1 cellular context compared by ENCODE assay signal in the genomic region with DNA sequence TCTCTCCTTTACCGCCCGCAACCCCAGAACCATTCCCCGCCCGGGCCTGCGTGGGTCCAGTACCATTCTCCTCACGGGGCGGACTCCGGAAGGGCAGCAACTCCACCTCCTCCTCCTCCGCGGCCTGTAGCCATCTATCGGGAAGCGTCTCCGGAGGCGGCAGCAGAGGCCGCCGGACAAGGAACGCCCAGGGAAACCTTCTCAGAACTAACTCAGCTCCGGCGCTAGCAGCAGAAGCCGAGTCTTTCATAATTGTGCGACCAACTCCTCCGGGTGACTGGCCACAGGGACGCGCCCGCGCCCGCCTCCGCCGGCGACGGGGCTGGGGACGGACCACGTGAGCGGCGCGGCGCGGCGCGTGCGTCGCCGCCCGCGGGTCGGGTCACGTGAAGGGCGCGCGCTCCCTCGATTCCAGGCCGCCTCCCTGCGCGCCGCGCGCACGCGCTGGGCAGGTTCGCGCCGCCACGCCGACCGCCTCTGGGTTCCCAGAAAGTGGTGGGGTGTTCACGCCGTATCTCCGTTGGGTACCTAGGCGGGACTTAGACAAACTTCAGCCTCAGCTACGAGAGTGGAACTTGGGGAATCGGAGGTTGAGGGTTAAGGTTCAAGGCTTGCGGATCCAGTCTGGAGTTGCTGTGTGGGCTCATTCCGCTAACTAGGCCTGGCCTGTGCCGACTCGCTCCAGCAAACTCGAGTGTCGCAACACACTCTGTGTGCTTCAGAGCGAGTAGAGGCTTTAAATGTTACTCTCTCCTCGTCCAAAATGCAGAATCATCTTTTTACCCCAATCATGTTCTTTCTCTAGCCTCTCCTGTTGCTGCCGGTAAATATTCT.
TF ChIP-seq lines count a peak whose summit lies in the region.

A gene with protein sequence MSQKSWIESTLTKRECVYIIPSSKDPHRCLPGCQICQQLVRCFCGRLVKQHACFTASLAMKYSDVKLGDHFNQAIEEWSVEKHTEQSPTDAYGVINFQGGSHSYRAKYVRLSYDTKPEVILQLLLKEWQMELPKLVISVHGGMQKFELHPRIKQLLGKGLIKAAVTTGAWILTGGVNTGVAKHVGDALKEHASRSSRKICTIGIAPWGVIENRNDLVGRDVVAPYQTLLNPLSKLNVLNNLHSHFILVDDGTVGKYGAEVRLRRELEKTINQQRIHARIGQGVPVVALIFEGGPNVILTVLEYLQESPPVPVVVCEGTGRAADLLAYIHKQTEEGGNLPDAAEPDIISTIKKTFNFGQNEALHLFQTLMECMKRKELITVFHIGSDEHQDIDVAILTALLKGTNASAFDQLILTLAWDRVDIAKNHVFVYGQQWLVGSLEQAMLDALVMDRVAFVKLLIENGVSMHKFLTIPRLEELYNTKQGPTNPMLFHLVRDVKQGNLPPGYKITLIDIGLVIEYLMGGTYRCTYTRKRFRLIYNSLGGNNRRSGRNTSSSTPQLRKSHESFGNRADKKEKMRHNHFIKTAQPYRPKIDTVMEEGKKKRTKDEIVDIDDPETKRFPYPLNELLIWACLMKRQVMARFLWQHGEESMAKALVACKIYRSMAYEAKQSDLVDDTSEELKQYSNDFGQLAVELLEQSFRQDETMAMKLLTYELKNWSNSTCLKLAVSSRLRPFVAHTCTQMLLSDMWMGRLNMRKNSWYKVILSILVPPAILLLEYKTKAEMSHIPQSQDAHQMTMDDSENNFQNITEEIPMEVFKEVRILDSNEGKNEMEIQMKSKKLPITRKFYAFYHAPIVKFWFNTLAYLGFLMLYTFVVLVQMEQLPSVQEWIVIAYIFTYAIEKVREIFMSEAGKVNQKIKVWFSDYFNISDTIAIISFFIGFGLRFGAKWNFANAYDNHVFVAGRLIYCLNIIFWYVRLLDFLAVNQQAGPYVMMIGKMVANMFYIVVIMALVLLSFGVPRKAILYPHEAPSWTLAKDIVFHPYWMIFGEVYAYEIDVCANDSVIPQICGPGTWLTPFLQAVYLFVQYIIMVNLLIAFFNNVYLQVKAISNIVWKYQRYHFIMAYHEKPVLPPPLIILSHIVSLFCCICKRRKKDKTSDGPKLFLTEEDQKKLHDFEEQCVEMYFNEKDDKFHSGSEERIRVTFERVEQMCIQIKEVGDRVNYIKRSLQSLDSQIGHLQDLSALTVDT (N-terminal part only) (minus strand): TSS at position 330 of the 834 bp plus-strand sequence. CDS start 264 bp downstream, at position 66.

TF ChIP-seq in HepG2, 621 proteins besides CTCF, POLR2A, EP300 and RAD21 (continued from another document and continues in another):
- TF ChIP-seq, protein P1, sequence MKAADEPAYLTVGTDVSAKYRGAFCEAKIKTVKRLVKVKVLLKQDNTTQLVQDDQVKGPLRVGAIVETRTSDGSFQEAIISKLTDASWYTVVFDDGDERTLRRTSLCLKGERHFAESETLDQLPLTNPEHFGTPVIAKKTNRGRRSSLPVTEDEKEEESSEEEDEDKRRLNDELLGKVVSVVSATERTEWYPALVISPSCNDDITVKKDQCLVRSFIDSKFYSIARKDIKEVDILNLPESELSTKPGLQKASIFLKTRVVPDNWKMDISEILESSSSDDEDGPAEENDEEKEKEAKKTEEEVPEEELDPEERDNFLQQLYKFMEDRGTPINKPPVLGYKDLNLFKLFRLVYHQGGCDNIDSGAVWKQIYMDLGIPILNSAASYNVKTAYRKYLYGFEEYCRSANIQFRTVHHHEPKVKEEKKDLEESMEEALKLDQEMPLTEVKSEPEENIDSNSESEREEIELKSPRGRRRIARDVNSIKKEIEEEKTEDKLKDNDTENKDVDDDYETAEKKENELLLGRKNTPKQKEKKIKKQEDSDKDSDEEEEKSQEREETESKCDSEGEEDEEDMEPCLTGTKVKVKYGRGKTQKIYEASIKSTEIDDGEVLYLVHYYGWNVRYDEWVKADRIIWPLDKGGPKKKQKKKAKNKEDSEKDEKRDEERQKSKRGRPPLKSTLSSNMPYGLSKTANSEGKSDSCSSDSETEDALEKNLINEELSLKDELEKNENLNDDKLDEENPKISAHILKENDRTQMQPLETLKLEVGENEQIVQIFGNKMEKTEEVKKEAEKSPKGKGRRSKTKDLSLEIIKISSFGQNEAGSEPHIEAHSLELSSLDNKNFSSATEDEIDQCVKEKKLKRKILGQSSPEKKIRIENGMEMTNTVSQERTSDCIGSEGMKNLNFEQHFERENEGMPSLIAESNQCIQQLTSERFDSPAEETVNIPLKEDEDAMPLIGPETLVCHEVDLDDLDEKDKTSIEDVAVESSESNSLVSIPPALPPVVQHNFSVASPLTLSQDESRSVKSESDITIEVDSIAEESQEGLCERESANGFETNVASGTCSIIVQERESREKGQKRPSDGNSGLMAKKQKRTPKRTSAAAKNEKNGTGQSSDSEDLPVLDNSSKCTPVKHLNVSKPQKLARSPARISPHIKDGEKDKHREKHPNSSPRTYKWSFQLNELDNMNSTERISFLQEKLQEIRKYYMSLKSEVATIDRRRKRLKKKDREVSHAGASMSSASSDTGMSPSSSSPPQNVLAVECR (CRISPR knock-in tag; IDR thresholded peaks at IDR 0.05; ENCODE audit: borderline replicate concordance) = peak; percentile 75
- peak; percentile 75; the same call in 1 of the 2 replicates for TF ChIP-seq YEATS2 (CRISPR knock-in tag; IDR thresholded peaks at IDR 0.05; ENCODE audit: borderline replicate concordance)
- TF ChIP-seq ZNF547 (CRISPR knock-in tag; IDR thresholded peaks at IDR 0.05) = peak; percentile 93
- TF ChIP-seq, protein P2, sequence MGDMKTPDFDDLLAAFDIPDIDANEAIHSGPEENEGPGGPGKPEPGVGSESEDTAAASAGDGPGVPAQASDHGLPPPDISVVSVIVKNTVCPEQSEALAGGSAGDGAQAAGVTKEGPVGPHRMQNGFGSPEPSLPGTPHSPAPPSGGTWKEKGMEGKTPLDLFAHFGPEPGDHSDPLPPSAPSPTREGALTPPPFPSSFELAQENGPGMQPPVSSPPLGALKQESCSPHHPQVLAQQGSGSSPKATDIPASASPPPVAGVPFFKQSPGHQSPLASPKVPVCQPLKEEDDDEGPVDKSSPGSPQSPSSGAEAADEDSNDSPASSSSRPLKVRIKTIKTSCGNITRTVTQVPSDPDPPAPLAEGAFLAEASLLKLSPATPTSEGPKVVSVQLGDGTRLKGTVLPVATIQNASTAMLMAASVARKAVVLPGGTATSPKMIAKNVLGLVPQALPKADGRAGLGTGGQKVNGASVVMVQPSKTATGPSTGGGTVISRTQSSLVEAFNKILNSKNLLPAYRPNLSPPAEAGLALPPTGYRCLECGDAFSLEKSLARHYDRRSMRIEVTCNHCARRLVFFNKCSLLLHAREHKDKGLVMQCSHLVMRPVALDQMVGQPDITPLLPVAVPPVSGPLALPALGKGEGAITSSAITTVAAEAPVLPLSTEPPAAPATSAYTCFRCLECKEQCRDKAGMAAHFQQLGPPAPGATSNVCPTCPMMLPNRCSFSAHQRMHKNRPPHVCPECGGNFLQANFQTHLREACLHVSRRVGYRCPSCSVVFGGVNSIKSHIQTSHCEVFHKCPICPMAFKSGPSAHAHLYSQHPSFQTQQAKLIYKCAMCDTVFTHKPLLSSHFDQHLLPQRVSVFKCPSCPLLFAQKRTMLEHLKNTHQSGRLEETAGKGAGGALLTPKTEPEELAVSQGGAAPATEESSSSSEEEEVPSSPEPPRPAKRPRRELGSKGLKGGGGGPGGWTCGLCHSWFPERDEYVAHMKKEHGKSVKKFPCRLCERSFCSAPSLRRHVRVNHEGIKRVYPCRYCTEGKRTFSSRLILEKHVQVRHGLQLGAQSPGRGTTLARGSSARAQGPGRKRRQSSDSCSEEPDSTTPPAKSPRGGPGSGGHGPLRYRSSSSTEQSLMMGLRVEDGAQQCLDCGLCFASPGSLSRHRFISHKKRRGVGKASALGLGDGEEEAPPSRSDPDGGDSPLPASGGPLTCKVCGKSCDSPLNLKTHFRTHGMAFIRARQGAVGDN (CRISPR knock-in tag; IDR thresholded peaks at IDR 0.05) = peak; percentile 93
- no peak; the same call in 1 of the 2 replicates for TF ChIP-seq ZFP82 (CRISPR knock-in tag; IDR thresholded peaks at IDR 0.05; ENCODE audit: borderline replicate concordance)
- TF ChIP-seq KAT8 (CRISPR knock-in tag; IDR thresholded peaks at IDR 0.05) = peak; percentile 85
- no peak for TF ChIP-seq PHF21A (CRISPR knock-in tag; IDR thresholded peaks at IDR 0.05)
- TF ChIP-seq ZFX (CRISPR knock-in tag; IDR thresholded peaks at IDR 0.05; ENCODE audit: low read depth) = peak; percentile 99
- TF ChIP-seq, protein P3, sequence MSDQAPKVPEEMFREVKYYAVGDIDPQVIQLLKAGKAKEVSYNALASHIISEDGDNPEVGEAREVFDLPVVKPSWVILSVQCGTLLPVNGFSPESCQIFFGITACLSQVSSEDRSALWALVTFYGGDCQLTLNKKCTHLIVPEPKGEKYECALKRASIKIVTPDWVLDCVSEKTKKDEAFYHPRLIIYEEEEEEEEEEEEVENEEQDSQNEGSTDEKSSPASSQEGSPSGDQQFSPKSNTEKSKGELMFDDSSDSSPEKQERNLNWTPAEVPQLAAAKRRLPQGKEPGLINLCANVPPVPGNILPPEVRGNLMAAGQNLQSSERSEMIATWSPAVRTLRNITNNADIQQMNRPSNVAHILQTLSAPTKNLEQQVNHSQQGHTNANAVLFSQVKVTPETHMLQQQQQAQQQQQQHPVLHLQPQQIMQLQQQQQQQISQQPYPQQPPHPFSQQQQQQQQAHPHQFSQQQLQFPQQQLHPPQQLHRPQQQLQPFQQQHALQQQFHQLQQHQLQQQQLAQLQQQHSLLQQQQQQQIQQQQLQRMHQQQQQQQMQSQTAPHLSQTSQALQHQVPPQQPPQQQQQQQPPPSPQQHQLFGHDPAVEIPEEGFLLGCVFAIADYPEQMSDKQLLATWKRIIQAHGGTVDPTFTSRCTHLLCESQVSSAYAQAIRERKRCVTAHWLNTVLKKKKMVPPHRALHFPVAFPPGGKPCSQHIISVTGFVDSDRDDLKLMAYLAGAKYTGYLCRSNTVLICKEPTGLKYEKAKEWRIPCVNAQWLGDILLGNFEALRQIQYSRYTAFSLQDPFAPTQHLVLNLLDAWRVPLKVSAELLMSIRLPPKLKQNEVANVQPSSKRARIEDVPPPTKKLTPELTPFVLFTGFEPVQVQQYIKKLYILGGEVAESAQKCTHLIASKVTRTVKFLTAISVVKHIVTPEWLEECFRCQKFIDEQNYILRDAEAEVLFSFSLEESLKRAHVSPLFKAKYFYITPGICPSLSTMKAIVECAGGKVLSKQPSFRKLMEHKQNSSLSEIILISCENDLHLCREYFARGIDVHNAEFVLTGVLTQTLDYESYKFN (CRISPR knock-in tag; conservative IDR thresholded peaks at IDR 0.05) = no peak
- TF ChIP-seq, protein P4, sequence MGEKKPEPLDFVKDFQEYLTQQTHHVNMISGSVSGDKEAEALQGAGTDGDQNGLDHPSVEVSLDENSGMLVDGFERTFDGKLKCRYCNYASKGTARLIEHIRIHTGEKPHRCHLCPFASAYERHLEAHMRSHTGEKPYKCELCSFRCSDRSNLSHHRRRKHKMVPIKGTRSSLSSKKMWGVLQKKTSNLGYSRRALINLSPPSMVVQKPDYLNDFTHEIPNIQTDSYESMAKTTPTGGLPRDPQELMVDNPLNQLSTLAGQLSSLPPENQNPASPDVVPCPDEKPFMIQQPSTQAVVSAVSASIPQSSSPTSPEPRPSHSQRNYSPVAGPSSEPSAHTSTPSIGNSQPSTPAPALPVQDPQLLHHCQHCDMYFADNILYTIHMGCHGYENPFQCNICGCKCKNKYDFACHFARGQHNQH (CRISPR knock-in tag; IDR thresholded peaks at IDR 0.05) = peak; percentile 21; the same call in 1 of the 2 replicates
- no peak for TF ChIP-seq NR3C1 (CRISPR knock-in tag; IDR thresholded peaks at IDR 0.05)
- TF ChIP-seq, protein P5, sequence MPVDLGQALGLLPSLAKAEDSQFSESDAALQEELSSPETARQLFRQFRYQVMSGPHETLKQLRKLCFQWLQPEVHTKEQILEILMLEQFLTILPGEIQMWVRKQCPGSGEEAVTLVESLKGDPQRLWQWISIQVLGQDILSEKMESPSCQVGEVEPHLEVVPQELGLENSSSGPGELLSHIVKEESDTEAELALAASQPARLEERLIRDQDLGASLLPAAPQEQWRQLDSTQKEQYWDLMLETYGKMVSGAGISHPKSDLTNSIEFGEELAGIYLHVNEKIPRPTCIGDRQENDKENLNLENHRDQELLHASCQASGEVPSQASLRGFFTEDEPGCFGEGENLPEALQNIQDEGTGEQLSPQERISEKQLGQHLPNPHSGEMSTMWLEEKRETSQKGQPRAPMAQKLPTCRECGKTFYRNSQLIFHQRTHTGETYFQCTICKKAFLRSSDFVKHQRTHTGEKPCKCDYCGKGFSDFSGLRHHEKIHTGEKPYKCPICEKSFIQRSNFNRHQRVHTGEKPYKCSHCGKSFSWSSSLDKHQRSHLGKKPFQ (CRISPR knock-in tag; IDR thresholded peaks at IDR 0.05; ENCODE audit: insufficient replicate concordance) = peak; percentile 77
- 0 out of 2 replicates have a peak, but pooled peaks have one; percentile 28 for TF ChIP-seq ZNF7 (CRISPR knock-in tag; IDR thresholded peaks at IDR 0.05)
- peak; percentile 41 for TF ChIP-seq YY1 (IDR thresholded peaks at IDR 0.05; ENCODE audit: insufficient read depth, insufficient replicate concordance, low read depth, low read length)
- peak; percentile 90 for TF ChIP-seq RBFOX2 (IDR thresholded peaks at IDR 0.05; ENCODE audit: low read depth, low read length)
- no peak for TF ChIP-seq JUNB (CRISPR knock-in tag; IDR thresholded peaks at IDR 0.05; ENCODE audit: borderline replicate concordance)
- TF ChIP-seq JDP2 (CRISPR knock-in tag; IDR thresholded peaks at IDR 0.05; ENCODE audit: borderline replicate concordance) = no peak; the same call in 1 of the 2 replicates
- TF ChIP-seq ZNF883 (CRISPR knock-in tag; IDR thresholded peaks at IDR 0.05; ENCODE audit: not compliant biosample characterization) = peak; percentile 73
- TF ChIP-seq, protein P6, sequence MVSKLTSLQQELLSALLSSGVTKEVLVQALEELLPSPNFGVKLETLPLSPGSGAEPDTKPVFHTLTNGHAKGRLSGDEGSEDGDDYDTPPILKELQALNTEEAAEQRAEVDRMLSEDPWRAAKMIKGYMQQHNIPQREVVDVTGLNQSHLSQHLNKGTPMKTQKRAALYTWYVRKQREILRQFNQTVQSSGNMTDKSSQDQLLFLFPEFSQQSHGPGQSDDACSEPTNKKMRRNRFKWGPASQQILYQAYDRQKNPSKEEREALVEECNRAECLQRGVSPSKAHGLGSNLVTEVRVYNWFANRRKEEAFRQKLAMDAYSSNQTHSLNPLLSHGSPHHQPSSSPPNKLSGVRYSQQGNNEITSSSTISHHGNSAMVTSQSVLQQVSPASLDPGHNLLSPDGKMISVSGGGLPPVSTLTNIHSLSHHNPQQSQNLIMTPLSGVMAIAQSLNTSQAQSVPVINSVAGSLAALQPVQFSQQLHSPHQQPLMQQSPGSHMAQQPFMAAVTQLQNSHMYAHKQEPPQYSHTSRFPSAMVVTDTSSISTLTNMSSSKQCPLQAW (CRISPR knock-in tag; IDR thresholded peaks at IDR 0.05) = no peak
- TF ChIP-seq, protein P7, sequence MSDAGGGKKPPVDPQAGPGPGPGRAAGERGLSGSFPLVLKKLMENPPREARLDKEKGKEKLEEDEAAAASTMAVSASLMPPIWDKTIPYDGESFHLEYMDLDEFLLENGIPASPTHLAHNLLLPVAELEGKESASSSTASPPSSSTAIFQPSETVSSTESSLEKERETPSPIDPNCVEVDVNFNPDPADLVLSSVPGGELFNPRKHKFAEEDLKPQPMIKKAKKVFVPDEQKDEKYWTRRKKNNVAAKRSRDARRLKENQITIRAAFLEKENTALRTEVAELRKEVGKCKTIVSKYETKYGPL (CRISPR knock-in tag; IDR thresholded peaks at IDR 0.05) = peak; percentile 64; the same call in 1 of the 2 replicates
- peak; percentile 88; the same call in 1 of the 2 replicates for TF ChIP-seq CHCHD3 (CRISPR knock-in tag; IDR thresholded peaks at IDR 0.05)
- TF ChIP-seq SOX6 (IDR thresholded peaks at IDR 0.05) = no peak
- TF ChIP-seq SOX6 (CRISPR knock-in tag; IDR thresholded peaks at IDR 0.05) = peak; percentile 40
- TF ChIP-seq ZNF816 (CRISPR knock-in tag; IDR thresholded peaks at IDR 0.05; ENCODE audit: borderline replicate concordance) = no peak
- TF ChIP-seq ETV6 (CRISPR knock-in tag; conservative IDR thresholded peaks at IDR 0.05) = peak; percentile 65; the same call in 1 of the 2 replicates
- TF ChIP-seq ZNF260 (CRISPR knock-in tag; IDR thresholded peaks at IDR 0.05; ENCODE audit: borderline replicate concordance, low read depth) = no peak
- peak; percentile 54; the same call in 1 of the 2 replicates for TF ChIP-seq ZNF841 (CRISPR knock-in tag; IDR thresholded peaks at IDR 0.05; ENCODE audit: borderline replicate concordance)
- TF ChIP-seq ZNF10 (CRISPR knock-in tag; IDR thresholded peaks at IDR 0.05; ENCODE audit: borderline replicate concordance, low read depth) = no peak
